1 cellular context compared by ENCODE assay signal in the genomic region with DNA sequence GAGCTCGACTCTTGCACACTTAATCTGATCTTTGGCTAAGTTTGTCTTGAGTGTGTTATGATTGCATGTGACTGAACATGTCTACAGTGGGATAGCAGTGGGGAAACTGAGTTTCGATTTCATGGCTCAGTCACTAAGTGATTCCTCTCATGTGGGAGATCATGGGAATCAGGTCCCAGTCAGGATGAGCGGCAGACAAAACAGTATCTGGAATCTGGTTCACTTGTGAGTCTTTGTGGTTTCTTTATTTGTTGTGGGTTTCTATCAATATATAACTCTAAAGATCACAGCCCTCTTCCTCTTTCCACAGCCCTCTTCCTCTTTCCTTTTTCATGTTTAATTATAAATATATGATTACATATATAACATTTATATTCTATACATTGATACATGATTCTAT.
TF ChIP-seq lines count a peak whose summit lies in the region.

No MANE protein-coding gene starts in this region.

TF ChIP-seq in K562, 482 proteins besides CTCF, POLR2A, EP300 and RAD21:
- TF ChIP-seq SPI1 (IDR thresholded peaks at IDR 0.05; ENCODE audit: borderline replicate concordance, low read depth, low read length) (peak; percentile 35; the same call in 1 of the 2 replicates), POLR2H (tag; IDR thresholded peaks at IDR 0.05; ENCODE audit: low read depth) (no peak), TAF1 (IDR thresholded peaks at IDR 0.05; ENCODE audit: control insufficient read depth, extremely low read depth, insufficient read depth, low read length, severe bottlenecking) (no peak)
- TF ChIP-seq, protein P1, sequence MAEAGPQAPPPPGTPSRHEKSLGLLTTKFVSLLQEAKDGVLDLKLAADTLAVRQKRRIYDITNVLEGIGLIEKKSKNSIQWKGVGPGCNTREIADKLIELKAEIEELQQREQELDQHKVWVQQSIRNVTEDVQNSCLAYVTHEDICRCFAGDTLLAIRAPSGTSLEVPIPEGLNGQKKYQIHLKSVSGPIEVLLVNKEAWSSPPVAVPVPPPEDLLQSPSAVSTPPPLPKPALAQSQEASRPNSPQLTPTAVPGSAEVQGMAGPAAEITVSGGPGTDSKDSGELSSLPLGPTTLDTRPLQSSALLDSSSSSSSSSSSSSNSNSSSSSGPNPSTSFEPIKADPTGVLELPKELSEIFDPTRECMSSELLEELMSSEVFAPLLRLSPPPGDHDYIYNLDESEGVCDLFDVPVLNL (CRISPR knock-in tag; IDR thresholded peaks at IDR 0.05; ENCODE audit: low read depth) = no peak
